In the genomic region with DNA sequence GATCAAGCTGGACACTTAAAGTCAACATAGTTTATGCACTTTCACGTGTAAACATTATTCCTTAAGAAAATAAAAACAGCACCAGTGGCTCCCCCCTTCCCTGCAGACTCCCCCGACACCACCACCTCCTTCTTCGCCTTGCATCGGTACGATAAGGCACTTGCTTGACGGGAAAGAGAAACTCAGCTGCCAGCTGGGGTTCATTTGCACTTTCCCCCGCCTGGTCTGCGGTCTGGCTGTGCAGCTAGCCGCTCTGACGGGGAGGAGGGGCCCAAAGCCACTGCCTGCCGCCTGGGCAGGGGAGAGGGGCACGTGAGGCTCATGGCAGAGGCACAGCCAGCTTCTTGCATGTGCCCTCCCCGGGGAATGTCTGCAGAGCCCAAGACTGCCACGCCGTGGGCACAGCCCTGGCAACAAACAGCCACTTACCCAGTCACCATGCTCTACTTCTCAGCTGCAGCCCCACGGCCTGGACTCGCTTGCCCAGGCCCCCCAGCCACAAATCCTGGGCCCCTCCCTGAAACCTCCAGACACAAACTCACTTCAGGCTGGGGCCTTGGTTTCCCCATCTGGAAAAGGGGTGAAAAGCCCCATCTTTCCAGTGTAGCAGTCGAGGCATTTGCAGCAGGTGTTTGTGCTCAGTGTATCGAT, we compare ENCODE assay signal across 1 cellular context.
A peak's percentile ranks its signal among the peaks of the same experiment; 100 is the strongest.
TF ChIP-seq lines count a peak whose summit lies in the region.

No MANE protein-coding gene starts in this region.

TF ChIP-seq in HepG2, 621 proteins besides CTCF, POLR2A, EP300 and RAD21 (continued from another document and continues in another):
- peak; percentile 81; the same call in 1 of the 2 replicates for TF ChIP-seq ZNF276 (CRISPR knock-in tag; IDR thresholded peaks at IDR 0.05; ENCODE audit: low read depth)
- no peak for TF ChIP-seq ZUFSP (CRISPR knock-in tag; IDR thresholded peaks at IDR 0.05; ENCODE audit: borderline replicate concordance)
- TF ChIP-seq ZNF234 (CRISPR knock-in tag; conservative IDR thresholded peaks at IDR 0.05): no peak
- peak; percentile 88; the same call in 1 of the 2 replicates for TF ChIP-seq ZNF414 (CRISPR knock-in tag; IDR thresholded peaks at IDR 0.05)
- TF ChIP-seq SNAI1 (CRISPR knock-in tag; IDR thresholded peaks at IDR 0.05; ENCODE audit: borderline replicate concordance): 0 out of 2 replicates have a peak, but pooled peaks have one; percentile 33
- no peak for TF ChIP-seq ZNF761 (CRISPR knock-in tag; conservative IDR thresholded peaks at IDR 0.05)
- no peak for TF ChIP-seq ZNF256 (CRISPR knock-in tag; conservative IDR thresholded peaks at IDR 0.05)
- no peak for TF ChIP-seq ZNF337 (CRISPR knock-in tag; IDR thresholded peaks at IDR 0.05; ENCODE audit: borderline replicate concordance, low read depth)
- TF ChIP-seq ZNF660 (CRISPR knock-in tag; IDR thresholded peaks at IDR 0.05; ENCODE audit: borderline replicate concordance, low read depth): no peak
- no peak for TF ChIP-seq ZNF775 (CRISPR knock-in tag; IDR thresholded peaks at IDR 0.05; ENCODE audit: borderline replicate concordance)
- TF ChIP-seq, protein P1, sequence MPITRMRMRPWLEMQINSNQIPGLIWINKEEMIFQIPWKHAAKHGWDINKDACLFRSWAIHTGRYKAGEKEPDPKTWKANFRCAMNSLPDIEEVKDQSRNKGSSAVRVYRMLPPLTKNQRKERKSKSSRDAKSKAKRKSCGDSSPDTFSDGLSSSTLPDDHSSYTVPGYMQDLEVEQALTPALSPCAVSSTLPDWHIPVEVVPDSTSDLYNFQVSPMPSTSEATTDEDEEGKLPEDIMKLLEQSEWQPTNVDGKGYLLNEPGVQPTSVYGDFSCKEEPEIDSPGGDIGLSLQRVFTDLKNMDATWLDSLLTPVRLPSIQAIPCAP (CRISPR knock-in tag; IDR thresholded peaks at IDR 0.05; ENCODE audit: low read depth): no peak
- TF ChIP-seq ZNF639 (CRISPR knock-in tag; conservative IDR thresholded peaks at IDR 0.05): 0 out of 2 replicates have a peak, but pooled peaks have one; percentile 43
- TF ChIP-seq ZNF20 (CRISPR knock-in tag; IDR thresholded peaks at IDR 0.05): no peak; the same call in 1 of the 2 replicates
- TF ChIP-seq ZNF678 (CRISPR knock-in tag; IDR thresholded peaks at IDR 0.05): no peak
- TF ChIP-seq ZNF83 (CRISPR knock-in tag; IDR thresholded peaks at IDR 0.05; ENCODE audit: borderline replicate concordance): peak; percentile 71; the same call in 1 of the 2 replicates
- no peak; the same call in none of the 2 replicates for TF ChIP-seq ZNF33B (CRISPR knock-in tag; IDR thresholded peaks at IDR 0.05)
- TF ChIP-seq ZNF33A (CRISPR knock-in tag; IDR thresholded peaks at IDR 0.05; ENCODE audit: borderline replicate concordance): no peak
- TF ChIP-seq, protein P2, sequence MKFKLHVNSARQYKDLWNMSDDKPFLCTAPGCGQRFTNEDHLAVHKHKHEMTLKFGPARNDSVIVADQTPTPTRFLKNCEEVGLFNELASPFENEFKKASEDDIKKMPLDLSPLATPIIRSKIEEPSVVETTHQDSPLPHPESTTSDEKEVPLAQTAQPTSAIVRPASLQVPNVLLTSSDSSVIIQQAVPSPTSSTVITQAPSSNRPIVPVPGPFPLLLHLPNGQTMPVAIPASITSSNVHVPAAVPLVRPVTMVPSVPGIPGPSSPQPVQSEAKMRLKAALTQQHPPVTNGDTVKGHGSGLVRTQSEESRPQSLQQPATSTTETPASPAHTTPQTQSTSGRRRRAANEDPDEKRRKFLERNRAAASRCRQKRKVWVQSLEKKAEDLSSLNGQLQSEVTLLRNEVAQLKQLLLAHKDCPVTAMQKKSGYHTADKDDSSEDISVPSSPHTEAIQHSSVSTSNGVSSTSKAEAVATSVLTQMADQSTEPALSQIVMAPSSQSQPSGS (CRISPR knock-in tag; IDR thresholded peaks at IDR 0.05): 0 out of 2 replicates have a peak, but pooled peaks have one; percentile 61
- TF ChIP-seq IRX3 (CRISPR knock-in tag; IDR thresholded peaks at IDR 0.05; ENCODE audit: borderline replicate concordance, low read depth): peak; percentile 32; the same call in 1 of the 2 replicates
- peak; percentile 49; the same call in 1 of the 2 replicates for TF ChIP-seq NFAT5 (CRISPR knock-in tag; IDR thresholded peaks at IDR 0.05)
- TF ChIP-seq LCORL (IDR thresholded peaks at IDR 0.05): no peak
- peak; percentile 69 for TF ChIP-seq LCORL (CRISPR knock-in tag; IDR thresholded peaks at IDR 0.05)
- TF ChIP-seq RNF2 (conservative IDR thresholded peaks at IDR 0.05; ENCODE audit: low read depth): no peak
- TF ChIP-seq SAP130 (CRISPR knock-in tag; IDR thresholded peaks at IDR 0.05; ENCODE audit: low read depth): no peak
- TF ChIP-seq ZNF644 (CRISPR knock-in tag; IDR thresholded peaks at IDR 0.05; ENCODE audit: low read depth): no peak
- no peak for TF ChIP-seq ZNF253 (CRISPR knock-in tag; IDR thresholded peaks at IDR 0.05; ENCODE audit: borderline replicate concordance)
- 0 out of 2 replicates have a peak, but pooled peaks have one; percentile 9 for TF ChIP-seq KMT2B (CRISPR knock-in tag; IDR thresholded peaks at IDR 0.05)
- TF ChIP-seq, protein P3, sequence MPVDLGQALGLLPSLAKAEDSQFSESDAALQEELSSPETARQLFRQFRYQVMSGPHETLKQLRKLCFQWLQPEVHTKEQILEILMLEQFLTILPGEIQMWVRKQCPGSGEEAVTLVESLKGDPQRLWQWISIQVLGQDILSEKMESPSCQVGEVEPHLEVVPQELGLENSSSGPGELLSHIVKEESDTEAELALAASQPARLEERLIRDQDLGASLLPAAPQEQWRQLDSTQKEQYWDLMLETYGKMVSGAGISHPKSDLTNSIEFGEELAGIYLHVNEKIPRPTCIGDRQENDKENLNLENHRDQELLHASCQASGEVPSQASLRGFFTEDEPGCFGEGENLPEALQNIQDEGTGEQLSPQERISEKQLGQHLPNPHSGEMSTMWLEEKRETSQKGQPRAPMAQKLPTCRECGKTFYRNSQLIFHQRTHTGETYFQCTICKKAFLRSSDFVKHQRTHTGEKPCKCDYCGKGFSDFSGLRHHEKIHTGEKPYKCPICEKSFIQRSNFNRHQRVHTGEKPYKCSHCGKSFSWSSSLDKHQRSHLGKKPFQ (CRISPR knock-in tag; IDR thresholded peaks at IDR 0.05; ENCODE audit: insufficient replicate concordance): no peak
- peak; percentile 68 for TF ChIP-seq ZNF512B (CRISPR knock-in tag; IDR thresholded peaks at IDR 0.05; ENCODE audit: borderline replicate concordance)
- peak; percentile 86; the same call in 1 of the 2 replicates for TF ChIP-seq ZBTB20 (CRISPR knock-in tag; IDR thresholded peaks at IDR 0.05; ENCODE audit: borderline replicate concordance, low read depth)
- peak; percentile 33; the same call in 1 of the 2 replicates for TF ChIP-seq ZMYM2 (CRISPR knock-in tag; IDR thresholded peaks at IDR 0.05)
- TF ChIP-seq KLF11 (CRISPR knock-in tag; IDR thresholded peaks at IDR 0.05): peak; percentile 56; the same call in 1 of the 2 replicates
